Comparison of ENCODE assay signal across 9 cellular contexts in genomic region chr12:101570022-101570421, GRCh38. TPM values are rescaled to one million over a fixed set of nuclear protein-coding genes. Genes with fewer than 3 reads are reported as not detected.
DNase-seq lines count a peak whose midpoint lies in the region; ATAC-seq and TF ChIP-seq lines count a peak whose summit lies in the region.
"Had no signal": no experiment of that assay in that cellular context is flagged by ENCODE, and none has a peak within 500 bp of the region (broad histone marks: within the 10 kb centered on the region; RNA-seq: fewer than 3 reads in every experiment).

No MANE protein-coding gene starts in this region.

- no peaks in the 10 kb centered on the region for H3K9me3 ChIP-seq in neural progenitor cell (ENCODE audit: low read depth)

- H3K4me3 Mint-ChIP-seq in neural progenitor cell = no peak overlapping the region

- no peaks in the 10 kb centered on the region for H3F3A ChIP-seq in neural progenitor cell (ENCODE audit: low read depth)

- H3K27me3 ChIP-seq in dorsolateral prefrontal cortex = peaks cover 0 to 4% (median 0%) of the 10 kb centered on the region in 45 donors
- no peaks in the 10 kb centered on the region for H3K27me3 ChIP-seq in neural progenitor cell

- TF ChIP-seq CTCF in GM12873 (IDR thresholded peaks at IDR 0.05; ENCODE audit: insufficient read depth, low read depth, low read length, missing control alignments) = peak; percentile 22
- peak; percentile 20 to 73 (median 48) for TF ChIP-seq CTCF in dorsolateral prefrontal cortex (IDR thresholded peaks at IDR 0.05 in 54 of 56, conservative IDR thresholded peaks at IDR 0.05 in 2 of 56; ENCODE audit: low read depth in 1 of 56, partially characterized antibody in 56 of 56)
- TF ChIP-seq CTCF in neural progenitor cell (IDR thresholded peaks at IDR 0.05) = peak; percentile 33

- H3K36me3 Mint-ChIP-seq in neural progenitor cell = no peaks in the 10 kb centered on the region

- DNase-seq in NCI-H446 treated with DMSO at 0.1 percent for 48 hours (lab: John Stamatoyannopoulos, UW) (peak; percentile 76), dorsolateral prefrontal cortex (no peak), neural progenitor cell (ENCODE audit: low spot score) (peak; percentile 12)
- DNase-seq in activated naive CD4-positive, alpha-beta T cell (lab: John Stamatoyannopoulos, UW) = no peak
- DNase-seq: right cardiac atrium had no signal

- H3K79me2 ChIP-seq in neural progenitor cell (ENCODE audit: low read depth) = no peaks in the 10 kb centered on the region

- no peak overlapping the region for H2AFZ ChIP-seq in neural progenitor cell (replicated peaks)

- H3K4me3 ChIP-seq in dorsolateral prefrontal cortex (peak overlapping the region in 4 of 59 donors; percentile 2 to 28 (median 11)), neural progenitor cell (no peak overlapping the region)

- H3K27ac ChIP-seq in dorsolateral prefrontal cortex (peak overlapping the region in 4 of 59 donors; percentile 23 to 50 (median 28)), neural progenitor cell (no peak overlapping the region)

- intact Hi-C loops in dorsolateral prefrontal cortex (cut with DNase I) = no loop called here

- no peak overlapping the region for H3K4me2 ChIP-seq in neural progenitor cell

- H3K4me1 ChIP-seq in neural progenitor cell = peaks cover 9% of the 10 kb centered on the region

- no peaks in the 10 kb centered on the region for H3K36me3 ChIP-seq in neural progenitor cell

- no peak overlapping the region for H3K27ac Mint-ChIP-seq in neural progenitor cell

- no peaks in the 10 kb centered on the region for H4K20me1 ChIP-seq in neural progenitor cell (ENCODE audit: low read depth)

- ATAC-seq in GM21528 (IDR thresholded peaks at IDR 0.05; ENCODE audit: low FRiP score, unreplicated experiment) (no peak), GM18498 (IDR thresholded peaks at IDR 0.05; ENCODE audit: unreplicated experiment) (no peak), GM21619 (IDR thresholded peaks at IDR 0.05; ENCODE audit: unreplicated experiment) (no peak)

- H3K9me3 Mint-ChIP-seq in neural progenitor cell = no peaks in the 10 kb centered on the region

- no peak overlapping the region for H3K9ac ChIP-seq in neural progenitor cell

- peaks cover 7% of the 10 kb centered on the region for H3K4me1 Mint-ChIP-seq in neural progenitor cell

- H3K27me3 Mint-ChIP-seq in neural progenitor cell (ENCODE audit: insufficient read depth, low read depth) = peaks cover under 1% of the 10 kb centered on the region

RNA-seq across cellular contexts. Expression of gene MYBPC1, which starts 24.7 kb away (rescaled TPM):
- total RNA-seq in dorsolateral prefrontal cortex (10 to 100 TPM; 13.8 to 84.0 (median 38.6) TPM), neural progenitor cell (ENCODE audit: low replicate concordance) (not detected in 2 replicates)

Comparison
In these comparisons a context has a peak if more than half of its experiments do, and no peak if none do; other contexts are left out.
1. DNase-seq: peak in NCI-H446 treated with DMSO at 0.1 percent for 48 hours (single experiment) and neural progenitor cell (single experiment); none in dorsolateral prefrontal cortex (0 of 10) and activated naive CD4-positive, alpha-beta T cell (0 of 4).
2. RNA of gene MYBPC1, which starts 24.7 kb away (total RNA-seq): 13.8 to 84.0 TPM in dorsolateral prefrontal cortex; not detected in neural progenitor cell; every median in the first group is over 10 times any median in the second.
3. Peak in every context shown above with its lines, with median percentiles within 50 percentile points of each other: CTCF ChIP-seq.